1 cellular context compared by ENCODE assay signal in genomic region chr14:55102141-55102547, GRCh38.
TF ChIP-seq lines count a peak whose summit lies in the region.

No MANE protein-coding gene starts in this region.

TF ChIP-seq in GM12878, 131 proteins besides CTCF, POLR2A, EP300 and RAD21 (continued from another document and continues in another):
- TF ChIP-seq PKNOX1 (IDR thresholded peaks at IDR 0.05) (peak; percentile 77), HDAC2 (IDR thresholded peaks at IDR 0.05) (no peak), RUNX3 (IDR thresholded peaks at IDR 0.05; ENCODE audit: low read length) (peak; percentile 95), SMAD5 (IDR thresholded peaks at IDR 0.05; ENCODE audit: low read depth) (no peak), NRF1 (conservative IDR thresholded peaks at IDR 0.05; ENCODE audit: low read depth, low read length) (no peak), PAX5 (IDR thresholded peaks at IDR 0.05; ENCODE audit: borderline replicate concordance, low read depth, low read length) (peak; percentile 87; the same call in 1 of the 2 replicates), MTA2 (IDR thresholded peaks at IDR 0.05; ENCODE audit: low read depth) (peak; percentile 97), CBFB (IDR thresholded peaks at IDR 0.05; ENCODE audit: low read depth) (0 out of 2 replicates have a peak, but pooled peaks have one; percentile 65), ZBTB4 (CRISPR knock-in tag; IDR thresholded peaks at IDR 0.05) (no peak), USF2 (IDR thresholded peaks at IDR 0.05; ENCODE audit: borderline replicate concordance, low read depth, low read length) (no peak), CREM (IDR thresholded peaks at IDR 0.05; ENCODE audit: low read depth) (peak; percentile 58), BHLHE40 (IDR thresholded peaks at IDR 0.05; ENCODE audit: borderline replicate concordance in 1 of 2, low read depth in 2 of 2, low read length in 1 of 2) (peak; percentile 95 to 96), TARDBP (IDR thresholded peaks at IDR 0.05; ENCODE audit: borderline replicate concordance) (no peak), E2F4 (IDR thresholded peaks at IDR 0.05; ENCODE audit: low read depth, low read length) (no peak), CEBPZ (IDR thresholded peaks at IDR 0.05; ENCODE audit: low read depth, low read length) (no peak), MEF2B (IDR thresholded peaks at IDR 0.05; ENCODE audit: partially characterized antibody, poor library complexity, severe bottlenecking) (peak; percentile 68), ETV6 (conservative IDR thresholded peaks at IDR 0.05 in 1 of 2, IDR thresholded peaks at IDR 0.05 in 1 of 2; ENCODE audit: borderline replicate concordance in 1 of 2, low read depth in 1 of 2) (peak in 1 of 2 experiments; percentile 56; a peak in 2 of 4 replicates), SPI1 (IDR thresholded peaks at IDR 0.05; ENCODE audit: borderline replicate concordance, insufficient read depth, low read depth, low read length) (peak; percentile 92), NFYA (IDR thresholded peaks at IDR 0.05; ENCODE audit: borderline replicate concordance, low read depth, low read length) (no peak), CHD4 (IDR thresholded peaks at IDR 0.05) (no peak), MEF2A (IDR thresholded peaks at IDR 0.05; ENCODE audit: insufficient read depth, low read depth, low read length) (no peak), ZBTB33 (IDR thresholded peaks at IDR 0.05) (no peak), KLF5 (IDR thresholded peaks at IDR 0.05; ENCODE audit: partially characterized antibody) (no peak), STAT1 (conservative IDR thresholded peaks at IDR 0.05) (no peak), MYB (IDR thresholded peaks at IDR 0.05; ENCODE audit: borderline replicate concordance, low read depth, low read length) (no peak)
- TF ChIP-seq, protein P1, sequence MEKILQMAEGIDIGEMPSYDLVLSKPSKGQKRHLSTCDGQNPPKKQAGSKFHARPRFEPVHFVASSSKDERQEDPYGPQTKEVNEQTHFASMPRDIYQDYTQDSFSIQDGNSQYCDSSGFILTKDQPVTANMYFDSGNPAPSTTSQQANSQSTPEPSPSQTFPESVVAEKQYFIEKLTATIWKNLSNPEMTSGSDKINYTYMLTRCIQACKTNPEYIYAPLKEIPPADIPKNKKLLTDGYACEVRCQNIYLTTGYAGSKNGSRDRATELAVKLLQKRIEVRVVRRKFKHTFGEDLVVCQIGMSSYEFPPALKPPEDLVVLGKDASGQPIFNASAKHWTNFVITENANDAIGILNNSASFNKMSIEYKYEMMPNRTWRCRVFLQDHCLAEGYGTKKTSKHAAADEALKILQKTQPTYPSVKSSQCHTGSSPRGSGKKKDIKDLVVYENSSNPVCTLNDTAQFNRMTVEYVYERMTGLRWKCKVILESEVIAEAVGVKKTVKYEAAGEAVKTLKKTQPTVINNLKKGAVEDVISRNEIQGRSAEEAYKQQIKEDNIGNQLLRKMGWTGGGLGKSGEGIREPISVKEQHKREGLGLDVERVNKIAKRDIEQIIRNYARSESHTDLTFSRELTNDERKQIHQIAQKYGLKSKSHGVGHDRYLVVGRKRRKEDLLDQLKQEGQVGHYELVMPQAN (conservative IDR thresholded peaks at IDR 0.05): no peak
- TF ChIP-seq, protein P2, sequence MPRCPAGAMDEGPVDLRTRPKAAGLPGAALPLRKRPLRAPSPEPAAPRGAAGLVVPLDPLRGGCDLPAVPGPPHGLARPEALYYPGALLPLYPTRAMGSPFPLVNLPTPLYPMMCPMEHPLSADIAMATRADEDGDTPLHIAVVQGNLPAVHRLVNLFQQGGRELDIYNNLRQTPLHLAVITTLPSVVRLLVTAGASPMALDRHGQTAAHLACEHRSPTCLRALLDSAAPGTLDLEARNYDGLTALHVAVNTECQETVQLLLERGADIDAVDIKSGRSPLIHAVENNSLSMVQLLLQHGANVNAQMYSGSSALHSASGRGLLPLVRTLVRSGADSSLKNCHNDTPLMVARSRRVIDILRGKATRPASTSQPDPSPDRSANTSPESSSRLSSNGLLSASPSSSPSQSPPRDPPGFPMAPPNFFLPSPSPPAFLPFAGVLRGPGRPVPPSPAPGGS (IDR thresholded peaks at IDR 0.05; ENCODE audit: borderline replicate concordance, insufficient read depth, low read depth, low read length, poor library complexity, severe bottlenecking): no peak
- TF ChIP-seq, protein P3, sequence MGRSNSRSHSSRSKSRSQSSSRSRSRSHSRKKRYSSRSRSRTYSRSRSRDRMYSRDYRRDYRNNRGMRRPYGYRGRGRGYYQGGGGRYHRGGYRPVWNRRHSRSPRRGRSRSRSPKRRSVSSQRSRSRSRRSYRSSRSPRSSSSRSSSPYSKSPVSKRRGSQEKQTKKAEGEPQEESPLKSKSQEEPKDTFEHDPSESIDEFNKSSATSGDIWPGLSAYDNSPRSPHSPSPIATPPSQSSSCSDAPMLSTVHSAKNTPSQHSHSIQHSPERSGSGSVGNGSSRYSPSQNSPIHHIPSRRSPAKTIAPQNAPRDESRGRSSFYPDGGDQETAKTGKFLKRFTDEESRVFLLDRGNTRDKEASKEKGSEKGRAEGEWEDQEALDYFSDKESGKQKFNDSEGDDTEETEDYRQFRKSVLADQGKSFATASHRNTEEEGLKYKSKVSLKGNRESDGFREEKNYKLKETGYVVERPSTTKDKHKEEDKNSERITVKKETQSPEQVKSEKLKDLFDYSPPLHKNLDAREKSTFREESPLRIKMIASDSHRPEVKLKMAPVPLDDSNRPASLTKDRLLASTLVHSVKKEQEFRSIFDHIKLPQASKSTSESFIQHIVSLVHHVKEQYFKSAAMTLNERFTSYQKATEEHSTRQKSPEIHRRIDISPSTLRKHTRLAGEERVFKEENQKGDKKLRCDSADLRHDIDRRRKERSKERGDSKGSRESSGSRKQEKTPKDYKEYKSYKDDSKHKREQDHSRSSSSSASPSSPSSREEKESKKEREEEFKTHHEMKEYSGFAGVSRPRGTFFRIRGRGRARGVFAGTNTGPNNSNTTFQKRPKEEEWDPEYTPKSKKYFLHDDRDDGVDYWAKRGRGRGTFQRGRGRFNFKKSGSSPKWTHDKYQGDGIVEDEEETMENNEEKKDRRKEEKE (IDR thresholded peaks at IDR 0.05): no peak
- TF ChIP-seq, protein P4, sequence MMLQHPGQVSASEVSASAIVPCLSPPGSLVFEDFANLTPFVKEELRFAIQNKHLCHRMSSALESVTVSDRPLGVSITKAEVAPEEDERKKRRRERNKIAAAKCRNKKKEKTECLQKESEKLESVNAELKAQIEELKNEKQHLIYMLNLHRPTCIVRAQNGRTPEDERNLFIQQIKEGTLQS (IDR thresholded peaks at IDR 0.05; ENCODE audit: borderline replicate concordance, extremely low read depth, low read depth, low read length): no peak
- TF ChIP-seq, protein P5, sequence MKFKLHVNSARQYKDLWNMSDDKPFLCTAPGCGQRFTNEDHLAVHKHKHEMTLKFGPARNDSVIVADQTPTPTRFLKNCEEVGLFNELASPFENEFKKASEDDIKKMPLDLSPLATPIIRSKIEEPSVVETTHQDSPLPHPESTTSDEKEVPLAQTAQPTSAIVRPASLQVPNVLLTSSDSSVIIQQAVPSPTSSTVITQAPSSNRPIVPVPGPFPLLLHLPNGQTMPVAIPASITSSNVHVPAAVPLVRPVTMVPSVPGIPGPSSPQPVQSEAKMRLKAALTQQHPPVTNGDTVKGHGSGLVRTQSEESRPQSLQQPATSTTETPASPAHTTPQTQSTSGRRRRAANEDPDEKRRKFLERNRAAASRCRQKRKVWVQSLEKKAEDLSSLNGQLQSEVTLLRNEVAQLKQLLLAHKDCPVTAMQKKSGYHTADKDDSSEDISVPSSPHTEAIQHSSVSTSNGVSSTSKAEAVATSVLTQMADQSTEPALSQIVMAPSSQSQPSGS (IDR thresholded peaks at IDR 0.05; ENCODE audit: low read length): 0 out of 2 replicates have a peak, but pooled peaks have one; percentile 20
- TF ChIP-seq, protein P6, sequence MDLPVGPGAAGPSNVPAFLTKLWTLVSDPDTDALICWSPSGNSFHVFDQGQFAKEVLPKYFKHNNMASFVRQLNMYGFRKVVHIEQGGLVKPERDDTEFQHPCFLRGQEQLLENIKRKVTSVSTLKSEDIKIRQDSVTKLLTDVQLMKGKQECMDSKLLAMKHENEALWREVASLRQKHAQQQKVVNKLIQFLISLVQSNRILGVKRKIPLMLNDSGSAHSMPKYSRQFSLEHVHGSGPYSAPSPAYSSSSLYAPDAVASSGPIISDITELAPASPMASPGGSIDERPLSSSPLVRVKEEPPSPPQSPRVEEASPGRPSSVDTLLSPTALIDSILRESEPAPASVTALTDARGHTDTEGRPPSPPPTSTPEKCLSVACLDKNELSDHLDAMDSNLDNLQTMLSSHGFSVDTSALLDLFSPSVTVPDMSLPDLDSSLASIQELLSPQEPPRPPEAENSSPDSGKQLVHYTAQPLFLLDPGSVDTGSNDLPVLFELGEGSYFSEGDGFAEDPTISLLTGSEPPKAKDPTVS (IDR thresholded peaks at IDR 0.05; ENCODE audit: low read depth, low read length): no peak
